ENCODE assay signal across 8 cellular contexts in genomic region chr15:31128919-31129768, GRCh38. TPM values are rescaled to one million over a fixed set of nuclear protein-coding genes. Genes with fewer than 3 reads are reported as not detected.
DNase-seq lines count a peak whose midpoint lies in the region; ATAC-seq and TF ChIP-seq lines count a peak whose summit lies in the region.

No MANE protein-coding gene starts in this region.

- no peak overlapping the region for H4K91ac ChIP-seq in IMR-90 (ENCODE audit: insufficient read depth, low read depth, low read length)

- H3K18ac ChIP-seq in IMR-90 (ENCODE audit: low read depth, low read length) = no peak overlapping the region

- H4K20me1 ChIP-seq in IMR-90 (ENCODE audit: insufficient read depth, low read length) (no peaks in the 10 kb centered on the region), SU-DHL-6 (ENCODE audit: low read depth, low read length) (no peaks in the 10 kb centered on the region)

- no peak overlapping the region for H4K8ac ChIP-seq in IMR-90 (ENCODE audit: low read depth in 2 of 2, low read length in 2 of 2)

- H3K4me1 ChIP-seq in IMR-90 (ENCODE audit: control insufficient read depth, insufficient read depth, low read length) = peaks cover 4% of the 10 kb centered on the region

- H3K4me2 ChIP-seq in IMR-90 (ENCODE audit: low read depth, low read length) (peak overlapping the region; percentile 69; the same call in 1 of the 2 replicates), SU-DHL-6 (ENCODE audit: low read depth, low read length, poor library complexity, severe bottlenecking) (no peak overlapping the region)

- H3K9me3 ChIP-seq in IMR-90 (ENCODE audit: control insufficient read depth, insufficient read depth, low read length) = no peaks in the 10 kb centered on the region; the same call in 1 of the 2 replicates
- no peaks in the 10 kb centered on the region for H3K9me3 ChIP-seq in SU-DHL-6 (ENCODE audit: insufficient read depth, low read length)

- POLR2A ChIA-PET in IMR-90 (lab: Charles Lee; ENCODE audit: unreplicated experiment) = no interaction called here

- peak; percentile 23 for DNase-seq in GM04504 (ENCODE audit: low read depth)
- DNase-seq in IMR-90 = peak; percentile 57
- DNase-seq in activated naive CD4-positive, alpha-beta T cell treated with anti-CD3 and anti-CD28 coated beads, Interleukin-2, amount 50 U/mL, for 72 hours (ENCODE audit: low spot score in 2 of 2) = peak; percentile 63 to 84
- DNase-seq in Right ventricle myocardium inferior (ENCODE audit: missing footprints) = peak; percentile 90
- DNase-seq in progenitor cell of endocrine pancreas (ENCODE audit: low spot score, unreplicated experiment) = peak; percentile 64
- DNase-seq in type B pancreatic cell (ENCODE audit: extremely low spot score, unreplicated experiment) = no peak
- DNase-seq in NCI-H1048 (lab: John Stamatoyannopoulos, UW) = no peak

- H3K4me3 Mint-ChIP-seq in progenitor cell of endocrine pancreas (ENCODE audit: low read depth) = no peak overlapping the region
- no peak overlapping the region for H3K4me3 Mint-ChIP-seq in type B pancreatic cell

- no peak overlapping the region; the same call in 1 of the 2 replicates for H2AK5ac ChIP-seq in IMR-90 (ENCODE audit: low read depth, low read length)

- H3K27me3 ChIP-seq in IMR-90 (ENCODE audit: control insufficient read depth, insufficient read depth, low read length) (peaks cover 16% of the 10 kb centered on the region), SU-DHL-6 (ENCODE audit: low read length) (no peaks in the 10 kb centered on the region)

- CTCF ChIA-PET in IMR-90 (lab: Yijun Ruan, JAX) = interaction anchor here (0.5 to 2.0 kb wide), 25 partner anchors 9 to 377 kb away, joined by 3 to 10 read pairs (median 4); partner anchors contain the start of gene MTMR10

- no peaks in the 10 kb centered on the region for H3K36me3 Mint-ChIP-seq in activated naive CD4-positive, alpha-beta T cell treated with anti-CD3 and anti-CD28 coated beads, Interleukin-2, amount 50 U/mL, for 72 hours
- H3K36me3 Mint-ChIP-seq in progenitor cell of endocrine pancreas (ENCODE audit: insufficient read depth) (no peaks in the 10 kb centered on the region), type B pancreatic cell (no peaks in the 10 kb centered on the region)

- H3K27me3 Mint-ChIP-seq in progenitor cell of endocrine pancreas (peaks cover 3% of the 10 kb centered on the region), type B pancreatic cell (no peaks in the 10 kb centered on the region)

- H2BK120ac ChIP-seq in IMR-90 (ENCODE audit: low read depth, low read length) = no peak overlapping the region

- intact Hi-C loops in IMR-90 (cut with micrococcal nuclease) = loop anchor here (1.0 to 2.0 kb wide), 5 partner anchors 138 to 464 kb away; partner anchors contain the start of gene MTMR10
- intact Hi-C loops in Right ventricle myocardium inferior (cut with DNase I) = loop anchor here (2.0 kb wide), 1 partner anchor 226 kb away; the partner anchor contains the start of gene FAN1

- no peak overlapping the region for H3K27ac Mint-ChIP-seq in activated naive CD4-positive, alpha-beta T cell treated with anti-CD3 and anti-CD28 coated beads, Interleukin-2, amount 50 U/mL, for 72 hours
- H3K27ac Mint-ChIP-seq in progenitor cell of endocrine pancreas (no peak overlapping the region), type B pancreatic cell (no peak overlapping the region)

- H3K79me2 ChIP-seq in SU-DHL-6 (ENCODE audit: insufficient read depth, low read length) = no peaks in the 10 kb centered on the region

- no peak overlapping the region for H3K14ac ChIP-seq in IMR-90 (replicated peaks; ENCODE audit: low read depth, low read length)

- H3K9ac ChIP-seq in IMR-90 (ENCODE audit: low read depth, low read length) (no peak overlapping the region), SU-DHL-6 (ENCODE audit: low read length) (no peak overlapping the region)

- BruUV-seq in IMR-90 (replicated peaks; lab: Mats Ljungman, UMichigan) = no TSS peak

- dilution Hi-C loops in IMR-90 (cut with HindIII; ENCODE audit: low sequenced_read_pairs, unreplicated experiment) = no loop called here

- H3K4me3 ChIP-seq in IMR-90 (ENCODE audit: insufficient read depth, low read depth, low read length) (no peak overlapping the region), SU-DHL-6 (ENCODE audit: insufficient read depth, low read length, poor library complexity, severe bottlenecking) (no peak overlapping the region)

- H4K5ac ChIP-seq in IMR-90 (ENCODE audit: low read depth, low read length) = no peak overlapping the region

- no peaks in the 10 kb centered on the region for H3K9me2 ChIP-seq in SU-DHL-6 (replicated peaks; ENCODE audit: insufficient read depth, low read length)

- no peaks in the 10 kb centered on the region for H3K79me1 ChIP-seq in IMR-90 (ENCODE audit: low read depth in 1 of 2, low read length in 2 of 2)

- peak overlapping the region; percentile 12 for H2AK9ac ChIP-seq in IMR-90 (replicated peaks; ENCODE audit: low read depth, low read length, poor library complexity)

- H3K56ac ChIP-seq in IMR-90 (ENCODE audit: extremely low read depth, insufficient read depth, low read length) = no peak overlapping the region

- H3K36me3 ChIP-seq in IMR-90 (ENCODE audit: control insufficient read depth, insufficient read depth, low read length) (no peaks in the 10 kb centered on the region), SU-DHL-6 (ENCODE audit: low read length) (no peaks in the 10 kb centered on the region)

- H3K27ac ChIP-seq in IMR-90 (ENCODE audit: insufficient read depth, low read length) = no peak overlapping the region
- H3K27ac ChIP-seq in SU-DHL-6 (ENCODE audit: low read depth, low read length) = no peak overlapping the region

- no peaks in the 10 kb centered on the region for H3K9me3 Mint-ChIP-seq in activated naive CD4-positive, alpha-beta T cell treated with anti-CD3 and anti-CD28 coated beads, Interleukin-2, amount 50 U/mL, for 72 hours
- H3K9me3 Mint-ChIP-seq in progenitor cell of endocrine pancreas (ENCODE audit: low read depth) (no peaks in the 10 kb centered on the region), type B pancreatic cell (no peaks in the 10 kb centered on the region)

- no peaks in the 10 kb centered on the region for H3F3A ChIP-seq in SU-DHL-6 (ENCODE audit: insufficient read depth)

- no peak overlapping the region for H2BK15ac ChIP-seq in IMR-90 (ENCODE audit: low read depth, low read length)

- H3K9me1 ChIP-seq in IMR-90 (ENCODE audit: insufficient read depth, low read length) = no peaks in the 10 kb centered on the region

- H3K4me1 Mint-ChIP-seq in progenitor cell of endocrine pancreas (ENCODE audit: low read depth) (no peaks in the 10 kb centered on the region), type B pancreatic cell (ENCODE audit: unreplicated experiment) (no peaks in the 10 kb centered on the region)

- H3K23ac ChIP-seq in IMR-90 (ENCODE audit: low read depth, low read length) = no peak overlapping the region

- in situ Hi-C loops in IMR-90 (cut with MboI; ENCODE audit: low sequenced_read_pairs) = loop anchor here (10.0 kb wide), 2 partner anchors 224 to 464 kb away; partner anchors contain the start of gene FAN1

- TF ChIP-seq POLR2A in IMR-90 (IDR thresholded peaks at IDR 0.05; ENCODE audit: low read depth, low read length) = no peak

- H2AFZ ChIP-seq in IMR-90 (replicated peaks; ENCODE audit: low read length, poor library complexity) (peak overlapping the region; percentile 72), SU-DHL-6 (ENCODE audit: low read depth, low read length, severe bottlenecking) (no peak overlapping the region)

- peak; percentile 96 for ATAC-seq in IMR-90 (ENCODE audit: low read depth)
- ATAC-seq in activated naive CD4-positive, alpha-beta T cell treated with anti-CD3 and anti-CD28 coated beads, Interleukin-2, amount 50 U/mL, for 72 hours = peak; percentile 79 to 82
- peak; percentile 76 for ATAC-seq in Right ventricle myocardium inferior

- TF ChIP-seq RAD21 in IMR-90 (IDR thresholded peaks at IDR 0.05; ENCODE audit: low read length) = peak; percentile 92

- H3K4ac ChIP-seq in IMR-90 (ENCODE audit: low read depth, low read length) = no peak overlapping the region

- no peak overlapping the region for H2BK5ac ChIP-seq in IMR-90 (ENCODE audit: low read depth, low read length, poor library complexity, severe bottlenecking)

- 35% methylated on average over 8 of the region's 19 CpGs; no CpG with 5 or more reads in 1 of the 2 experiments for WGBS in IMR-90 (ENCODE audit: extremely low coverage in 2 of 2, insufficient read length in 1 of 2), 2 experiments

- TF ChIP-seq CTCF in IMR-90 (conservative IDR thresholded peaks at IDR 0.05; ENCODE audit: low read depth, low read length) (peak; percentile 93), SU-DHL-6 (IDR thresholded peaks at IDR 0.05; ENCODE audit: insufficient read depth, low read length, poor library complexity, severe bottlenecking) (peak; percentile 98), progenitor cell of endocrine pancreas (IDR thresholded peaks at IDR 0.05; ENCODE audit: unreplicated experiment) (peak; percentile 94), type B pancreatic cell (conservative IDR thresholded peaks at IDR 0.05) (peak; percentile 94)

- H2BK20ac ChIP-seq in IMR-90 (ENCODE audit: low read depth, low read length) = no peak overlapping the region

TF ChIP-seq in IMR-90, 13 proteins besides CTCF, POLR2A, EP300 and RAD21:
- peak; percentile 49; the same call in 1 of the 2 replicates for TF ChIP-seq MAFK (IDR thresholded peaks at IDR 0.05; ENCODE audit: low read depth, low read length)
- TF ChIP-seq CEBPB (IDR thresholded peaks at IDR 0.05; ENCODE audit: low read depth, low read length) = no peak
- TF ChIP-seq ELK1 (IDR thresholded peaks at IDR 0.05; ENCODE audit: borderline replicate concordance, low read depth, low read length) = no peak
- no peak for TF ChIP-seq MXI1 (IDR thresholded peaks at IDR 0.05; ENCODE audit: borderline replicate concordance, low read depth, low read length)
- peak; percentile 93 for TF ChIP-seq SMC3 (IDR thresholded peaks at IDR 0.05; ENCODE audit: low read depth, low read length)

RNA-seq across cellular contexts. Expression of gene TRPM1, which starts 27.6 kb away (rescaled TPM):
- 0.28 TPM in 1 of 2 replicates, not detected in the other for total RNA-seq in IMR-90 (2012; rRNA removed)
- polyA plus RNA-seq in IMR-90 (2012; rRNA removed) = not detected in 2 replicates
- 0.03 TPM in 1 of 2 replicates, not detected in the other for polyA plus RNA-seq in IMR-90 (2012; cell fraction: cytosol; rRNA removed)
- 0.15 TPM in 1 of 2 replicates, not detected in the other for polyA plus RNA-seq in IMR-90 (2012; cell fraction: nucleus; rRNA removed; ENCODE audit: low replicate concordance)
- total RNA-seq in activated naive CD4-positive, alpha-beta T cell treated with anti-CD3 and anti-CD28 coated beads, Interleukin-2, amount 50 U/mL, for 72 hours = not detected
- not detected for total RNA-seq in Right ventricle myocardium inferior
- not detected in 2 replicates for total RNA-seq in progenitor cell of endocrine pancreas
- 9.5 TPM in 1 of 2 replicates, not detected in the other for total RNA-seq in type B pancreatic cell (ENCODE audit: low replicate concordance)

Comparison
In these comparisons a context has a peak if more than half of its experiments do, and no peak if none do; other contexts are left out.
1. DNase-seq: peak in GM04504 (single experiment), IMR-90 (single experiment), activated naive CD4-positive, alpha-beta T cell treated with anti-CD3 and anti-CD28 coated beads, Interleukin-2, amount 50 U/mL, for 72 hours (2 of 2), Right ventricle myocardium inferior (single experiment) and progenitor cell of endocrine pancreas (single experiment); none in type B pancreatic cell (single experiment) and NCI-H1048 (single experiment).
2. Peak in every context shown above with its lines, with median percentiles within 50 percentile points of each other: ATAC-seq and CTCF ChIP-seq.